Comparison of ENCODE assay signal across 19 cellular contexts in genomic region chr4:18390655-18391369, GRCh38.
DNase-seq lines count a peak whose midpoint lies in the region; ATAC-seq and TF ChIP-seq lines count a peak whose summit lies in the region.
"Had no signal": no experiment of that assay in that cellular context is flagged by ENCODE, and none has a peak within 500 bp of the region (broad histone marks: within the 10 kb centered on the region; RNA-seq: fewer than 3 reads in every experiment).

No MANE protein-coding gene starts in this region.

- no peak overlapping the region for H3K4me3 Mint-ChIP-seq in T-cell
- H3K4me3 Mint-ChIP-seq: activated naive CD4-positive, alpha-beta T cell treated with anti-CD3 and anti-CD28 coated beads for 36 hours; brain; CD8-positive, alpha-beta T cell had no signal

- TF ChIP-seq EP300 in Ishikawa (IDR thresholded peaks at IDR 0.05; ENCODE audit: borderline replicate concordance) = no peak
- TF ChIP-seq EP300 in upper lobe of left lung (IDR thresholded peaks at IDR 0.05) = no peak

- peaks cover 0 to 2% (median 0%) of the 10 kb centered on the region in 3 donors for H3K9me3 Mint-ChIP-seq in T-cell
- H3K9me3 Mint-ChIP-seq: activated naive CD4-positive, alpha-beta T cell treated with anti-CD3 and anti-CD28 coated beads for 36 hours; CD8-positive, alpha-beta T cell had no signal

- in situ Hi-C loops in astrocyte of the spinal cord (cut with HindIII; ENCODE audit: low sequenced_read_pairs) = no loop called here

- no peaks in the 10 kb centered on the region for H3K4me1 Mint-ChIP-seq in T-cell

- POLR2A ChIA-PET in T-cell (lab: Charles Lee) = no interaction called here

- WGBS in upper lobe of left lung, 2 donors = 79 to 80% methylated on average over 5 of the region's 5 CpGs

- no peak overlapping the region for H3K27ac Mint-ChIP-seq in T-cell
- H3K27ac Mint-ChIP-seq: activated naive CD4-positive, alpha-beta T cell treated with anti-CD3 and anti-CD28 coated beads for 36 hours; CD8-positive, alpha-beta T cell had no signal

- H3K27ac ChIP-seq in upper lobe of left lung = no peak overlapping the region
- H3K27ac ChIP-seq: esophagus squamous epithelium, PC-9 had no signal

- no peaks in the 10 kb centered on the region for H3K36me3 ChIP-seq in upper lobe of left lung
- H3K36me3 ChIP-seq: esophagus squamous epithelium had no signal

- TF ChIP-seq CTCF in astrocyte of the spinal cord (IDR thresholded peaks at IDR 0.05; ENCODE audit: low read depth, low read length) (no peak), upper lobe of left lung (IDR thresholded peaks at IDR 0.05) (no peak)

- no peak for TF ChIP-seq POLR2A in upper lobe of left lung (IDR thresholded peaks at IDR 0.05)

- H3K27me3 ChIP-seq in upper lobe of left lung = no peaks in the 10 kb centered on the region
- H3K27me3 ChIP-seq: esophagus squamous epithelium had no signal

- CTCF ChIA-PET in T-cell (lab: Charles Lee) = no interaction called here

- no peaks in the 10 kb centered on the region for H3K4me1 ChIP-seq in upper lobe of left lung
- H3K4me1 ChIP-seq: esophagus squamous epithelium had no signal

- peak; percentile 3 for DNase-seq in AG08396 (ENCODE audit: low spot score)
- peak; percentile 28 for DNase-seq in astrocyte of the spinal cord (ENCODE audit: low read depth, low spot score)
- peak; percentile 11 for DNase-seq in iris pigment epithelial cell (ENCODE audit: low read depth)
- DNase-seq in T-cell = no peak
- no peak for DNase-seq in activated naive CD4-positive, alpha-beta T cell (lab: John Stamatoyannopoulos, UW)
- DNase-seq in upper lobe of left lung = no peak
- DNase-seq: activated naive CD4-positive, alpha-beta T cell treated with anti-CD3 and anti-CD28 coated beads for 36 hours; CD8-positive, alpha-beta T cell; esophagus squamous epithelium; head of caudate nucleus; NCI-H1092; NCI-H2107; NCI-H69; PC-9; SK-N-SH had no signal

- no peaks in the 10 kb centered on the region for H3K36me3 Mint-ChIP-seq in T-cell
- H3K36me3 Mint-ChIP-seq: brain; CD8-positive, alpha-beta T cell had no signal

- H3K9me3 ChIP-seq in upper lobe of left lung = no peaks in the 10 kb centered on the region
- H3K9me3 ChIP-seq: esophagus squamous epithelium, SK-N-SH had no signal

- TF ChIP-seq RAD21 in Ishikawa (IDR thresholded peaks at IDR 0.05; ENCODE audit: low read depth) = no peak

- peaks cover 3 to 6% of the 10 kb centered on the region in 2 donors for H3K27me3 Mint-ChIP-seq in T-cell

- H3K4me3 ChIP-seq in astrocyte of the spinal cord (ENCODE audit: low read depth, low read length) (no peak overlapping the region), upper lobe of left lung (no peak overlapping the region)
- H3K4me3 ChIP-seq: esophagus squamous epithelium, PC-9 had no signal

- ATAC-seq in HG03095 (IDR thresholded peaks at IDR 0.05; ENCODE audit: unreplicated experiment) (no peak), T-cell (replicated peaks in 1 of 4) (no peak), upper lobe of left lung (ENCODE audit: low FRiP score in 2 of 2) (no peak)
- ATAC-seq: CD8-positive, alpha-beta T cell; sciatic nerve had no signal

TF ChIP-seq in Ishikawa, 13 proteins besides CTCF, POLR2A, EP300 and RAD21:
- TF ChIP-seq CEBPB (IDR thresholded peaks at IDR 0.05) = no peak
- no peak for TF ChIP-seq NFIC (IDR thresholded peaks at IDR 0.05)
- TF ChIP-seq USF1 (IDR thresholded peaks at IDR 0.05) = peak; percentile 55
- TF ChIP-seq, protein P1, sequence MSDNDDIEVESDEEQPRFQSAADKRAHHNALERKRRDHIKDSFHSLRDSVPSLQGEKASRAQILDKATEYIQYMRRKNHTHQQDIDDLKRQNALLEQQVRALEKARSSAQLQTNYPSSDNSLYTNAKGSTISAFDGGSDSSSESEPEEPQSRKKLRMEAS (IDR thresholded peaks at IDR 0.05) = 0 out of 2 replicates have a peak, but pooled peaks have one; percentile 33
- TF ChIP-seq TAF1 (IDR thresholded peaks at IDR 0.05; ENCODE audit: low read depth) = no peak
- TF ChIP-seq TEAD4 (IDR thresholded peaks at IDR 0.05) = peak; percentile 31

Comparison
In these comparisons a context has a peak if more than half of its experiments do, and no peak if none do; other contexts are left out.
1. DNase-seq: peak in AG08396 (single experiment), astrocyte of the spinal cord (single experiment) and iris pigment epithelial cell (single experiment); none in T-cell (0 of 34), activated naive CD4-positive, alpha-beta T cell (0 of 4) and upper lobe of left lung (0 of 2).